Comparison of ENCODE assay signal across 8 cellular contexts in the genomic region with DNA sequence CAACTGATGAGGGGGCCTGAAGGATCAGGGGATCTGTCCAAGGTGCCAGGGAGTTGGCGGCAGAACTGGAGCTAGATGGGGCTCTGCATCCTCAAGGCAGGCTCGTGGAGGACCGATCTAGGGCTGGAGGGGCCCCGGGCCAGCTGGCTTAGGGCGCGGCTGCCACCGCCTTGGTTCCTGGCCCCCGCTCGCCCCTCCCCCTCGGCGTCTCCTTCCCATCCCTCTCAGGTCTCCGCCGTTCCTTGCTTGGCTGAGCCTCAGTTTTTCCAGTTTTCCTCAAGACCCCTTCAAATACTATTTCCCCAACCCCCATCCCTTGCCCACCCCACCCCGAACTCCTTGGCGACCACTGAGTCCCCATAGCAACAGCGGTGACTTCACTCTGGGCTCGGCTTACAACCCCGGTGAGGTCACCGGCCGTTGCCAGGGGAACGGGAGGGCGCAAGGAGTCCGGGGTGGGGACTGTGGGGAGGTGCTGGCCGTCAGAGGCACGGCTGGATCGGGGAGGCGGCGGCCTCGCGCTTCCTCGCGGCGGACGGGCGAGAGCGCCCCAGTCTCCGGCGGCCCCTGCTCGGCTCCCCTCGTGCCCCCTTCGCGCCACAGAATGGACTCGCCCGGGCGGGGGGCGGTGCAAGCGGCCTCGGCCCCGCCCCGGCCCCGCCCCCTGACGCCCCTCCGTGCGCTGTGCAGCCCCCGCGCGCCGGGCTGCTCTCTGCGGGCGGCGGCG. TPM values are rescaled to one million over a fixed set of nuclear protein-coding genes. Genes with fewer than 3 reads are reported as not detected.
DNase-seq lines count a peak whose midpoint lies in the region; ATAC-seq lines count a peak whose summit lies in the region.

No MANE protein-coding gene starts in this region.

- intact Hi-C loops in Right ventricle myocardium inferior (cut with DNase I), result no loop called here

- H3K9me3 ChIP-seq in MG63, result no peaks in the 10 kb centered on the region

- ATAC-seq in GM19468 (IDR thresholded peaks at IDR 0.05; ENCODE audit: extremely low read depth, unreplicated experiment), result peak; percentile 22
- ATAC-seq in Right ventricle myocardium inferior, result peak; percentile 89

- no peaks in the 10 kb centered on the region for H3K36me3 ChIP-seq in MG63

- no peaks in the 10 kb centered on the region for H3K27me3 ChIP-seq in MG63

- DNase-seq in Ammon's horn (ENCODE audit: low spot score) (peak; percentile 96), MG63 (peak; percentile 90), SK-N-DZ (ENCODE audit: low spot score) (peak; percentile 92), Right ventricle myocardium inferior (ENCODE audit: missing footprints) (peak; percentile 93), occipital lobe (lab: John Stamatoyannopoulos, UW) (peak; percentile 92)
- peak; percentile 42 for DNase-seq in activated naive CD8-positive, alpha-beta T cell treated with anti-CD3 and anti-CD28 coated beads, Interleukin-2, amount 50 U/mL, for 16 hours (ENCODE audit: low read depth, low spot score)

- peak overlapping the region; percentile 86 for H3K27ac ChIP-seq in temporal lobe (ENCODE audit: low read depth, low read length)

- H3K4me3 ChIP-seq in MG63, result peak overlapping the region; percentile 55

RNA-seq across cellular contexts. Expression of a gene that starts 7.5 kb away (rescaled TPM):
- 0.72 and 5.0 TPM in 2 replicates for total RNA-seq in MG63 (2014; rRNA removed; shearing (Covaris generic); ENCODE audit: low replicate concordance)
- not detected in 2 replicates for polyA plus RNA-seq in SK-N-DZ (2014; cell fraction: cytosol; rRNA removed)
- polyA plus RNA-seq in SK-N-DZ (2014; cell fraction: nucleus; rRNA removed), result 0.60 and 2.4 TPM in 2 replicates
- total RNA-seq in Right ventricle myocardium inferior (not detected), occipital lobe (1.4 TPM), temporal lobe (0.25 TPM)

RNA-seq across cellular contexts. Expression of a gene that starts 14.2 kb away (rescaled TPM):
- total RNA-seq in MG63 (2014; rRNA removed; shearing (Covaris generic); ENCODE audit: low replicate concordance), result 2.6 and 15.5 TPM in 2 replicates
- 32.5 and 34.1 TPM in 2 replicates for polyA plus RNA-seq in SK-N-DZ (2014; cell fraction: cytosol; rRNA removed)
- polyA plus RNA-seq in SK-N-DZ (2014; cell fraction: nucleus; rRNA removed), result 28.6 and 30.1 TPM in 2 replicates
- 5.9 TPM for total RNA-seq in Right ventricle myocardium inferior
- total RNA-seq in occipital lobe, result 74.7 TPM
- 75.0 TPM for total RNA-seq in temporal lobe

RNA-seq across cellular contexts. Expression of a gene that starts 18.1 kb away (rescaled TPM):
- 20.5 and 31.6 TPM in 2 replicates for total RNA-seq in MG63 (2014; rRNA removed; shearing (Covaris generic); ENCODE audit: low replicate concordance)
- 33.2 and 39.2 TPM in 2 replicates for polyA plus RNA-seq in SK-N-DZ (2014; cell fraction: cytosol; rRNA removed)
- 49.6 and 62.6 TPM in 2 replicates for polyA plus RNA-seq in SK-N-DZ (2014; cell fraction: nucleus; rRNA removed)
- total RNA-seq in Right ventricle myocardium inferior, result 10.4 TPM
- total RNA-seq in occipital lobe, result 19.0 TPM
- 13.0 TPM for total RNA-seq in temporal lobe

RNA-seq across cellular contexts. Expression of a gene that starts 22.8 kb away (rescaled TPM):
- total RNA-seq in MG63 (2014; rRNA removed; shearing (Covaris generic); ENCODE audit: low replicate concordance), result not detected in 2 replicates
- polyA plus RNA-seq in SK-N-DZ (2014; cell fraction: cytosol; rRNA removed), result 5.8 and 11.4 TPM in 2 replicates
- polyA plus RNA-seq in SK-N-DZ (2014; cell fraction: nucleus; rRNA removed), result 10.6 and 13.5 TPM in 2 replicates
- total RNA-seq in Right ventricle myocardium inferior (not detected), occipital lobe (0.16 TPM), temporal lobe (0.25 TPM)

RNA-seq across cellular contexts. Expression of a gene that starts 52.3 kb away (rescaled TPM):
- total RNA-seq in MG63 (2014; rRNA removed; shearing (Covaris generic); ENCODE audit: low replicate concordance), result 6.5 and 13.0 TPM in 2 replicates
- 5.7 and 7.4 TPM in 2 replicates for polyA plus RNA-seq in SK-N-DZ (2014; cell fraction: cytosol; rRNA removed)
- polyA plus RNA-seq in SK-N-DZ (2014; cell fraction: nucleus; rRNA removed), result 13.1 and 17.3 TPM in 2 replicates
- total RNA-seq in Right ventricle myocardium inferior (69.8 TPM), occipital lobe (46.5 TPM), temporal lobe (33.9 TPM)

Comparison
In these comparisons a context has a peak if more than half of its experiments do, and no peak if none do; other contexts are left out.
1. Peak in every context shown above with its lines: DNase-seq, ATAC-seq, H3K4me3 ChIP-seq and H3K27ac ChIP-seq.
2. DNase-seq: peak in every context shown above with its lines; median percentile 96 in Ammon's horn; 93 in Right ventricle myocardium inferior; 92 in SK-N-DZ; 92 in occipital lobe; 90 in MG63; 42 in activated naive CD8-positive, alpha-beta T cell treated with anti-CD3 and anti-CD28 coated beads, Interleukin-2, amount 50 U/mL, for 16 hours.